ENCODE assay signal across 23 cellular contexts in genomic region chr3:170309044-170309443, GRCh38.
A peak's percentile ranks its signal among the peaks of the same experiment; 100 is the strongest.
DNase-seq lines count a peak whose midpoint lies in the region; ATAC-seq and TF ChIP-seq lines count a peak whose summit lies in the region.
"Had no signal": no experiment of that assay in that cellular context is flagged by ENCODE, and none has a peak within 500 bp of the region (broad histone marks: within the 10 kb centered on the region; RNA-seq: fewer than 3 reads in every experiment).

No MANE protein-coding gene starts in this region.

- no peak overlapping the region for H3K27ac ChIP-seq in OCI-LY3 (ENCODE audit: low read length)
- H3K27ac ChIP-seq: HL-60 had no signal

- peak; percentile 26 for DNase-seq in AG10803 (ENCODE audit: low read depth)
- DNase-seq in DMS 273 (lab: John Stamatoyannopoulos, UW; ENCODE audit: unreplicated experiment) = peak; percentile 28
- peak; percentile 68 for DNase-seq in fibroblast of peridontal ligament (ENCODE audit: extremely low read depth)
- DNase-seq in NCI-H2196 (lab: John Stamatoyannopoulos, UW; ENCODE audit: unreplicated experiment) = no peak
- DNase-seq in 8988T = no peak
- DNase-seq: ACHN; AML-193; C1 segment of cervical spinal cord; CD8-positive, alpha-beta memory T cell; DMS79; H9; KG1; MV-4-11; NCI-H1105 treated with DMSO at 0.1 percent for 48 hours; NCI-H2081; NCI-H510A; NK-92 treated with Interleukin-12 subunit alpha and Interleukin-12 subunit beta, amount 100 ng/mL, for 24 hours; OCI-M1 had no signal

- no peaks in the 10 kb centered on the region for H3K36me3 ChIP-seq in OCI-LY3 (replicated peaks; ENCODE audit: low read depth, low read length)

- H3K4me3 ChIP-seq in AG10803 (ENCODE audit: low read length) (no peak overlapping the region), OCI-LY3 (ENCODE audit: low read length) (no peak overlapping the region)
- H3K4me3 ChIP-seq: GM12878 had no signal

- no peak overlapping the region for H3K9ac ChIP-seq in OCI-LY3 (ENCODE audit: low read length)

- peaks cover 21% of the 10 kb centered on the region for H3K4me1 ChIP-seq in OCI-LY3 (ENCODE audit: low read length)

- ATAC-seq in HG02759 (IDR thresholded peaks at IDR 0.05; ENCODE audit: unreplicated experiment) = no peak
- ATAC-seq: GM12878, HepG2 had no signal

- H3K9me3 ChIP-seq in OCI-LY3 (ENCODE audit: insufficient read depth, low read length) = no peaks in the 10 kb centered on the region

- H3K4me2 ChIP-seq in OCI-LY3 (ENCODE audit: low read length) = 0 out of 2 replicates have a peak overlapping the region, but pooled peaks have one; percentile 14

- TF ChIP-seq CTCF in AG10803 (conservative IDR thresholded peaks at IDR 0.05; ENCODE audit: low read length) = no peak
- no peak for TF ChIP-seq CTCF in OCI-LY3 (IDR thresholded peaks at IDR 0.05; ENCODE audit: low read depth, low read length)

- no peaks in the 10 kb centered on the region for H3K79me2 ChIP-seq in OCI-LY3 (ENCODE audit: low read length)

- H3K27me3 ChIP-seq in OCI-LY3 (ENCODE audit: low read depth, low read length) = no peaks in the 10 kb centered on the region

- no peak overlapping the region for H2AFZ ChIP-seq in OCI-LY3 (ENCODE audit: low read depth, low read length)

- no peaks in the 10 kb centered on the region for H4K20me1 ChIP-seq in OCI-LY3 (ENCODE audit: insufficient read depth, low read length)

Comparison
In these comparisons a context has a peak if more than half of its experiments do, and no peak if none do; other contexts are left out.
1. DNase-seq: peak in AG10803 (single experiment), DMS 273 (single experiment) and fibroblast of peridontal ligament (single experiment); none in NCI-H2196 (single experiment) and 8988T (single experiment).